25 cellular contexts compared by ENCODE assay signal in genomic region chr20:45843506-45843905, GRCh38. TPM values are rescaled to one million over a fixed set of nuclear protein-coding genes. Genes with fewer than 3 reads are reported as not detected.
DNase-seq lines count a peak whose midpoint lies in the region; ATAC-seq, FAIRE-seq and TF ChIP-seq lines count a peak whose summit lies in the region.
"Had no signal": no experiment of that assay in that cellular context is flagged by ENCODE, and none has a peak within 500 bp of the region (broad histone marks: within the 10 kb centered on the region; RNA-seq: fewer than 3 reads in every experiment).

No MANE protein-coding gene starts in this region.

- BruUV-seq in GM12878 (replicated peaks; lab: Mats Ljungman, UMichigan), result no TSS peak
- no TSS peak for BruUV-seq in PC-3 (replicated peaks; lab: Mats Ljungman, UMichigan)

- TF ChIP-seq RAD21 in GM12878 (IDR thresholded peaks at IDR 0.05; ENCODE audit: insufficient read depth, low read depth, low read length), result no peak

- H3K9ac ChIP-seq in GM12878 (ENCODE audit: control insufficient read depth, insufficient read depth, low read length) (no peak overlapping the region), stomach smooth muscle (ENCODE audit: low read length in 2 of 2) (no peak overlapping the region), PC-3 (ENCODE audit: low read length) (no peak overlapping the region)
- H3K9ac ChIP-seq: BLaER1 had no signal

- RAD21 ChIA-PET in GM12878 (lab: Charles Lee; ENCODE audit: unreplicated experiment), result no interaction called here

- no peak overlapping the region for H3K4me3 ChIP-seq in GM12878
- H3K4me3 ChIP-seq in stomach smooth muscle (ENCODE audit: low read length in 2 of 2), result no peak overlapping the region
- H3K4me3 ChIP-seq in PC-3 (ENCODE audit: low read length), result no peak overlapping the region
- H3K4me3 ChIP-seq: A549, BLaER1, GM23338, PC-9 had no signal

- no peak overlapping the region for H3K4me2 ChIP-seq in GM12878 (ENCODE audit: control insufficient read depth, insufficient read depth)
- H3K4me2 ChIP-seq in PC-3 (ENCODE audit: low read length), result no peak overlapping the region
- H3K4me2 ChIP-seq: A549, GM23338, PC-9 had no signal

- H2AFZ ChIP-seq in GM12878 (ENCODE audit: control insufficient read depth, low read depth, low read length), result no peak overlapping the region
- H2AFZ ChIP-seq in PC-3 (ENCODE audit: low read length), result no peak overlapping the region
- H2AFZ ChIP-seq: GM23338, PC-9 had no signal

- DNase-seq in HTR-8/SVneo (ENCODE audit: insufficient read length, low spot score), result no peak
- no peak for DNase-seq in GM12878 (ENCODE audit: low read depth, low spot score)
- DNase-seq in nephron progenitor cell, result no peak
- no peak for DNase-seq in NCI-H1048 (lab: John Stamatoyannopoulos, UW)
- no peak for DNase-seq in SHP77 treated with DMSO at 0.1 percent for 48 hours (lab: John Stamatoyannopoulos, UW)
- no peak for DNase-seq in PC-3
- DNase-seq: CD4-positive, alpha-beta memory T cell; DMS53; EL; Karpas-422; NCI-H1092; NCI-H1436 treated with DMSO at 0.1 percent for 48 hours; NCI-H2029; NCI-H2171; NCI-H526; PC-9 had no signal

- H3F3A ChIP-seq in PC-3 (ENCODE audit: low read length, unreplicated experiment), result no peaks in the 10 kb centered on the region

- CTCF ChIA-PET in GM12878 (lab: Yijun Ruan, JAX), result interaction anchor here (3.8 kb wide), 1 partner anchor 127 kb away, joined by 18 read pairs; no protein-coding TSS in a partner anchor
- CTCF ChIA-PET in PC-3 (lab: Charles Lee), result no interaction called here

- H3K27me3 ChIP-seq in GM12878 (replicated peaks in 1 of 2; ENCODE audit: control insufficient read depth in 2 of 2, insufficient read depth in 2 of 2, low read length in 1 of 2) (no peaks in the 10 kb centered on the region), stomach smooth muscle (ENCODE audit: control insufficient read depth in 1 of 2, insufficient read depth in 2 of 2, low read length in 2 of 2) (no peaks in the 10 kb centered on the region), PC-3 (ENCODE audit: low read length) (no peaks in the 10 kb centered on the region)
- H3K27me3 ChIP-seq: BLaER1 had no signal

- H3K27me3 Mint-ChIP-seq in nephron progenitor cell (ENCODE audit: low read depth, poor library complexity), result no peaks in the 10 kb centered on the region
- H3K27me3 Mint-ChIP-seq: CD4-positive, alpha-beta memory T cell; IgD-negative memory B cell had no signal

- no peak for TF ChIP-seq EP300 in GM12878 (IDR thresholded peaks at IDR 0.05; ENCODE audit: borderline replicate concordance in 1 of 2, control insufficient read depth in 1 of 2, low read depth in 2 of 2, low read length in 2 of 2)

- H3K36me3 ChIP-seq in GM12878 (ENCODE audit: control insufficient read depth in 2 of 2, insufficient read depth in 2 of 2, low read length in 1 of 2) (peaks cover 5 to 12% of the 10 kb centered on the region in 2 experiments), stomach smooth muscle (ENCODE audit: control insufficient read depth in 2 of 2, insufficient read depth in 2 of 2, low read length in 2 of 2) (peaks cover 33 to 48% of the 10 kb centered on the region in 2 donors), PC-3 (ENCODE audit: low read depth, low read length) (peaks cover 33% of the 10 kb centered on the region)

- H3K9me2 ChIP-seq in PC-3 (replicated peaks; ENCODE audit: low read length), result no peaks in the 10 kb centered on the region

- no peaks in the 10 kb centered on the region for H3K79me2 ChIP-seq in GM12878 (ENCODE audit: control insufficient read depth, insufficient read depth, low read length)
- H3K79me2 ChIP-seq in PC-3 (ENCODE audit: low read length), result no peaks in the 10 kb centered on the region

- ATAC-seq in GM12878 (no peak), GM19328 (IDR thresholded peaks at IDR 0.05; ENCODE audit: unreplicated experiment) (no peak), PC-3 (no peak)
- ATAC-seq: A549, GM23338 had no signal

- FAIRE-seq in HTR-8/SVneo (lab: Jason Lieb, UNC) (peak; percentile 75), GM12878 (lab: Jason Lieb, UNC) (no peak)
- FAIRE-seq: A549, GM12891, GM19239 had no signal

- H3K36me3 Mint-ChIP-seq in nephron progenitor cell (ENCODE audit: low read depth), result peaks cover 28% of the 10 kb centered on the region
- H3K36me3 Mint-ChIP-seq: IgD-negative memory B cell had no signal

- H3K4me1 Mint-ChIP-seq in nephron progenitor cell, result peaks cover 12% of the 10 kb centered on the region
- H3K4me1 Mint-ChIP-seq: GM23338 had no signal

- SMC1A ChIA-PET in GM12878 (lab: Charles Lee; ENCODE audit: uncharacterized antibody, unreplicated experiment), result interaction anchor here (1.7 kb wide), 1 partner anchor 9 kb away, joined by 4 read pairs; no protein-coding TSS in a partner anchor

- no peak overlapping the region for H3K4me3 Mint-ChIP-seq in nephron progenitor cell
- H3K4me3 Mint-ChIP-seq: CD4-positive, alpha-beta memory T cell; GM23338 had no signal

- H3K27ac Mint-ChIP-seq in nephron progenitor cell, result peak overlapping the region; percentile 32
- H3K27ac Mint-ChIP-seq: GM23338, IgD-negative memory B cell had no signal

- no peaks in the 10 kb centered on the region for H3K9me3 ChIP-seq in GM12878 (replicated peaks; ENCODE audit: control insufficient read depth, insufficient read depth, low read length)
- no peaks in the 10 kb centered on the region for H3K9me3 ChIP-seq in stomach smooth muscle (ENCODE audit: control insufficient read depth in 2 of 2, low read length in 2 of 2)
- H3K9me3 ChIP-seq in PC-3 (ENCODE audit: low read length), result no peaks in the 10 kb centered on the region
- H3K9me3 ChIP-seq: A549, BLaER1 had no signal

- 96% methylated on average over 14 of the region's 14 CpGs for WGBS in GM12878 (ENCODE audit: insufficient coverage, insufficient replicate concordance, low lambda C conversion rate, missing lambda C conversion rate)

- POLR2A ChIA-PET in GM12878 (lab: Charles Lee), result interaction anchor here (1.3 kb wide), 1 partner anchor 38 kb away, joined by 3 read pairs; the partner anchor contains the start of gene ZSWIM1
- POLR2A ChIA-PET in PC-3 (lab: Charles Lee; ENCODE audit: unreplicated experiment), result no interaction called here

- in situ Hi-C loops in GM12878 (cut with MboI), result no loop called here

- 0 out of 2 replicates have a peak, but pooled peaks have one; percentile 16 for TF ChIP-seq POLR2A in GM12878 (IDR thresholded peaks at IDR 0.05; ENCODE audit: low read depth, low read length)

- TF ChIP-seq CTCF in GM12878 (IDR thresholded peaks at IDR 0.05 in 2 of 3, conservative IDR thresholded peaks at IDR 0.05 in 1 of 3; ENCODE audit: control insufficient read depth in 2 of 3, extremely low read depth in 1 of 3, insufficient read depth in 1 of 3, low read depth in 3 of 3, low read length in 3 of 3), result no peak
- TF ChIP-seq CTCF in nephron progenitor cell (IDR thresholded peaks at IDR 0.05), result no peak
- no peak for TF ChIP-seq CTCF in PC-3 (conservative IDR thresholded peaks at IDR 0.05; ENCODE audit: low read depth, low read length)

- H4K20me1 ChIP-seq in GM12878 (ENCODE audit: control insufficient read depth, insufficient read depth), result no peaks in the 10 kb centered on the region
- H4K20me1 ChIP-seq in PC-3 (ENCODE audit: low read length), result no peaks in the 10 kb centered on the region
- H4K20me1 ChIP-seq: BLaER1 had no signal

- H3K27ac ChIP-seq in GM12878 (ENCODE audit: control insufficient read depth, insufficient read depth), result no peak overlapping the region
- H3K27ac ChIP-seq in stomach smooth muscle (ENCODE audit: low read length), result peak overlapping the region; percentile 53
- H3K27ac ChIP-seq in PC-3 (ENCODE audit: low read length), result no peak overlapping the region
- H3K27ac ChIP-seq: A549, BLaER1, PC-9 had no signal

- peaks cover 14% of the 10 kb centered on the region for H3K4me1 ChIP-seq in GM12878 (ENCODE audit: control insufficient read depth, insufficient read depth, low read length)
- H3K4me1 ChIP-seq in stomach smooth muscle (ENCODE audit: control insufficient read depth, insufficient read depth, low read length), result peaks cover 19% of the 10 kb centered on the region
- no peaks in the 10 kb centered on the region for H3K4me1 ChIP-seq in PC-3 (ENCODE audit: insufficient read depth, low read length)
- H3K4me1 ChIP-seq: A549 had no signal

- no peaks in the 10 kb centered on the region for H3K9me3 Mint-ChIP-seq in nephron progenitor cell
- H3K9me3 Mint-ChIP-seq: CD4-positive, alpha-beta memory T cell; GM23338; IgD-negative memory B cell had no signal

- intact Hi-C loops in GM12878 (cut with micrococcal nuclease; ENCODE audit: unreplicated experiment) (no loop called here), PC-3 (cut with micrococcal nuclease) (no loop called here)

RNA-seq across cellular contexts. Expression of gene SNX21, which starts 9.9 kb away (rescaled TPM):
- 2.3 and 5.2 TPM in 2 replicates for total RNA-seq in GM12878 (2013; cell fraction: nucleolus; rRNA removed)
- 0.76 and 0.79 TPM in 2 replicates for total RNA-seq in GM12878 (2014; rRNA removed)
- 0.22 and 0.23 TPM in 2 replicates for total RNA-seq in GM12878 (2014; rRNA removed; fragmentation: Illumina TruSeq; extraction: Trizol)
- 0.77 and 1.2 TPM in 2 replicates for total RNA-seq in GM12878 (2021)
- 0.41 TPM for polyA plus RNA-seq in GM12878 (2011; ENCODE audit: low read depth)
- polyA plus RNA-seq in GM12878 (2011; rRNA removed), result 0.27 and 0.41 TPM in 2 replicates
- polyA plus RNA-seq in GM12878 (2011; cell fraction: cytosol; rRNA removed), result 0.76 and 0.97 TPM in 2 replicates
- 0.49 and 0.92 TPM in 2 replicates for polyA plus RNA-seq in GM12878 (2011; cell fraction: nucleus; rRNA removed)
- polyA plus RNA-seq in GM12878 (2012), result 1.1 and 1.9 TPM in 2 replicates
- 0.10 and 0.27 TPM in 2 replicates for polyA plus RNA-seq in GM12878 (2014; fragmentation: Illumina TruSeq; extraction: Trizol)
- polyA plus RNA-seq in GM12878 (2014; fragmentation: Nextera tagmentation; extraction: Ambion mirVana), result under 1 TPM; 0.34 to 0.37 TPM
- polyA plus RNA-seq in GM12878 (2014; rRNA removed), result 1.1 and 1.3 TPM in 2 replicates
- 1 to 10 TPM in 1 of 2 experiments, under 1 TPM in 1; 0.74 to 1.4 TPM for polyA plus RNA-seq in GM12878 (2016; fragmentation: Nextera tagmentation; extraction: Ambion mirVana)
- polyA minus RNA-seq in GM12878 (2011; rRNA and poly(A)+ RNA removed), result 0.15 and 0.52 TPM in 2 replicates
- polyA minus RNA-seq in GM12878 (2011; cell fraction: cytosol; rRNA and poly(A)+ RNA removed), result not detected in 2 replicates
- polyA minus RNA-seq in GM12878 (2011; cell fraction: nucleus; rRNA and poly(A)+ RNA removed), result 0.85 and 1.4 TPM in 2 replicates
- total RNA-seq in PC-3 (2014; rRNA removed), result 90.1 and 108 TPM in 2 replicates

RNA-seq across cellular contexts. Expression of gene ACOT8, which starts 13.7 kb away (rescaled TPM):
- total RNA-seq in GM12878 (2013; cell fraction: nucleolus; rRNA removed), result 43.6 and 48.2 TPM in 2 replicates
- total RNA-seq in GM12878 (2014; rRNA removed), result 45.0 and 47.9 TPM in 2 replicates
- total RNA-seq in GM12878 (2014; rRNA removed; fragmentation: Illumina TruSeq; extraction: Trizol), result 15.2 and 16.5 TPM in 2 replicates
- total RNA-seq in GM12878 (2021), result 24.9 and 27.3 TPM in 2 replicates
- polyA plus RNA-seq in GM12878 (2011; ENCODE audit: low read depth), result 12.5 TPM
- polyA plus RNA-seq in GM12878 (2011; rRNA removed), result 22.9 and 39.3 TPM in 2 replicates
- 75.7 and 85.6 TPM in 2 replicates for polyA plus RNA-seq in GM12878 (2011; cell fraction: cytosol; rRNA removed)
- polyA plus RNA-seq in GM12878 (2011; cell fraction: nucleus; rRNA removed), result 67.1 and 69.3 TPM in 2 replicates
- 22.6 and 23.4 TPM in 2 replicates for polyA plus RNA-seq in GM12878 (2012)
- polyA plus RNA-seq in GM12878 (2014; fragmentation: Illumina TruSeq; extraction: Trizol), result 9.5 and 15.9 TPM in 2 replicates
- polyA plus RNA-seq in GM12878 (2014; fragmentation: Nextera tagmentation; extraction: Ambion mirVana), result 10 to 100 TPM in 1 of 2 experiments, 1 to 10 TPM in 1; 5.1 to 10.1 TPM
- 42.0 and 45.3 TPM in 2 replicates for polyA plus RNA-seq in GM12878 (2014; rRNA removed)
- polyA plus RNA-seq in GM12878 (2016; fragmentation: Nextera tagmentation; extraction: Ambion mirVana), result 10 to 100 TPM; 36.3 to 47.5 TPM
- 19.8 and 46.3 TPM in 2 replicates for polyA minus RNA-seq in GM12878 (2011; rRNA and poly(A)+ RNA removed)
- 6.8 and 13.9 TPM in 2 replicates for polyA minus RNA-seq in GM12878 (2011; cell fraction: cytosol; rRNA and poly(A)+ RNA removed)
- 21.6 and 34.5 TPM in 2 replicates for polyA minus RNA-seq in GM12878 (2011; cell fraction: nucleus; rRNA and poly(A)+ RNA removed)
- total RNA-seq in PC-3 (2014; rRNA removed), result 57.4 and 58.8 TPM in 2 replicates

RNA-seq across cellular contexts. Expression of gene ZSWIM3, which starts 13.9 kb away (rescaled TPM):
- total RNA-seq in GM12878 (2013; cell fraction: nucleolus; rRNA removed), result 6.8 and 7.8 TPM in 2 replicates
- 4.6 and 5.7 TPM in 2 replicates for total RNA-seq in GM12878 (2014; rRNA removed)
- 4.3 and 4.9 TPM in 2 replicates for total RNA-seq in GM12878 (2014; rRNA removed; fragmentation: Illumina TruSeq; extraction: Trizol)
- 4.1 and 4.5 TPM in 2 replicates for total RNA-seq in GM12878 (2021)
- 1.2 TPM for polyA plus RNA-seq in GM12878 (2011; ENCODE audit: low read depth)
- polyA plus RNA-seq in GM12878 (2011; rRNA removed), result 4.3 and 5.1 TPM in 2 replicates
- 5.1 and 5.5 TPM in 2 replicates for polyA plus RNA-seq in GM12878 (2011; cell fraction: cytosol; rRNA removed)
- polyA plus RNA-seq in GM12878 (2011; cell fraction: nucleus; rRNA removed), result 3.6 and 3.7 TPM in 2 replicates
- 1.1 and 3.4 TPM in 2 replicates for polyA plus RNA-seq in GM12878 (2012)
- polyA plus RNA-seq in GM12878 (2014; fragmentation: Illumina TruSeq; extraction: Trizol), result 3.2 and 4.7 TPM in 2 replicates
- polyA plus RNA-seq in GM12878 (2014; fragmentation: Nextera tagmentation; extraction: Ambion mirVana), result 1 to 10 TPM; 1.6 to 2.0 TPM
- 4.1 and 4.6 TPM in 2 replicates for polyA plus RNA-seq in GM12878 (2014; rRNA removed)
- polyA plus RNA-seq in GM12878 (2016; fragmentation: Nextera tagmentation; extraction: Ambion mirVana), result 1 to 10 TPM; 3.5 to 3.6 TPM
- 11.8 and 13.4 TPM in 2 replicates for polyA minus RNA-seq in GM12878 (2011; rRNA and poly(A)+ RNA removed)
- polyA minus RNA-seq in GM12878 (2011; cell fraction: cytosol; rRNA and poly(A)+ RNA removed), result 2.6 and 2.8 TPM in 2 replicates
- 1.8 and 3.3 TPM in 2 replicates for polyA minus RNA-seq in GM12878 (2011; cell fraction: nucleus; rRNA and poly(A)+ RNA removed)
- total RNA-seq in PC-3 (2014; rRNA removed), result 2.1 and 4.2 TPM in 2 replicates

RNA-seq across cellular contexts. Expression of gene TNNC2, which starts 16.4 kb away (rescaled TPM):
- total RNA-seq in GM12878 (2013; cell fraction: nucleolus; rRNA removed), result not detected in 2 replicates
- total RNA-seq in GM12878 (2014; rRNA removed) (not detected in 2 replicates), GM12878 (2014; rRNA removed; fragmentation: Illumina TruSeq; extraction: Trizol) (not detected in 2 replicates), GM12878 (2021) (not detected in 2 replicates), PC-3 (2014; rRNA removed) (not detected in 2 replicates)
- not detected for polyA plus RNA-seq in GM12878 (2011; ENCODE audit: low read depth)
- polyA plus RNA-seq in GM12878 (2011; rRNA removed) (not detected in 2 replicates), GM12878 (2014; fragmentation: Illumina TruSeq; extraction: Trizol) (not detected in 2 replicates), GM12878 (2014; fragmentation: Nextera tagmentation; extraction: Ambion mirVana) (not detected), GM12878 (2014; rRNA removed) (not detected in 2 replicates), GM12878 (2016; fragmentation: Nextera tagmentation; extraction: Ambion mirVana) (under 1 TPM in 1 of 2 experiments, not detected in 1; 0.37 TPM)
- polyA plus RNA-seq in GM12878 (2011; cell fraction: cytosol; rRNA removed), result 0.09 and 0.15 TPM in 2 replicates
- not detected in 2 replicates for polyA plus RNA-seq in GM12878 (2011; cell fraction: nucleus; rRNA removed)
- 0.31 TPM in 1 of 2 replicates, not detected in the other for polyA plus RNA-seq in GM12878 (2012)
- not detected in 2 replicates for polyA minus RNA-seq in GM12878 (2011; rRNA and poly(A)+ RNA removed)
- not detected in 2 replicates for polyA minus RNA-seq in GM12878 (2011; cell fraction: cytosol; rRNA and poly(A)+ RNA removed)
- not detected in 2 replicates for polyA minus RNA-seq in GM12878 (2011; cell fraction: nucleus; rRNA and poly(A)+ RNA removed)
- total RNA-seq: CD4-positive, alpha-beta memory T cell; MCF 10A; PC-9 had no signal

RNA-seq across cellular contexts. Expression of gene UBE2C, which starts 31.1 kb away (rescaled TPM):
- total RNA-seq in GM12878 (2013; cell fraction: nucleolus; rRNA removed), result 3.5 and 5.6 TPM in 2 replicates
- total RNA-seq in GM12878 (2014; rRNA removed), result 174 and 186 TPM in 2 replicates
- 115 and 117 TPM in 2 replicates for total RNA-seq in GM12878 (2014; rRNA removed; fragmentation: Illumina TruSeq; extraction: Trizol)
- 133 and 141 TPM in 2 replicates for total RNA-seq in GM12878 (2021)
- 135 TPM for polyA plus RNA-seq in GM12878 (2011; ENCODE audit: low read depth)
- 139 and 175 TPM in 2 replicates for polyA plus RNA-seq in GM12878 (2011; rRNA removed)
- 226 and 261 TPM in 2 replicates for polyA plus RNA-seq in GM12878 (2011; cell fraction: cytosol; rRNA removed)
- polyA plus RNA-seq in GM12878 (2011; cell fraction: nucleus; rRNA removed), result 90.0 and 96.1 TPM in 2 replicates
- 100 and 106 TPM in 2 replicates for polyA plus RNA-seq in GM12878 (2012)
- polyA plus RNA-seq in GM12878 (2014; fragmentation: Illumina TruSeq; extraction: Trizol), result 163 and 178 TPM in 2 replicates
- 100 to 1,000 TPM in 1 of 2 experiments, 10 to 100 TPM in 1; 86.2 to 140 TPM for polyA plus RNA-seq in GM12878 (2014; fragmentation: Nextera tagmentation; extraction: Ambion mirVana)
- polyA plus RNA-seq in GM12878 (2014; rRNA removed), result 229 and 243 TPM in 2 replicates
- 100 to 1,000 TPM; 396 to 412 TPM for polyA plus RNA-seq in GM12878 (2016; fragmentation: Nextera tagmentation; extraction: Ambion mirVana)
- polyA minus RNA-seq in GM12878 (2011; rRNA and poly(A)+ RNA removed), result 59.9 and 79.5 TPM in 2 replicates
- 56.4 and 68.8 TPM in 2 replicates for polyA minus RNA-seq in GM12878 (2011; cell fraction: cytosol; rRNA and poly(A)+ RNA removed)
- polyA minus RNA-seq in GM12878 (2011; cell fraction: nucleus; rRNA and poly(A)+ RNA removed), result 20.3 and 24.9 TPM in 2 replicates
- 251 and 304 TPM in 2 replicates for total RNA-seq in PC-3 (2014; rRNA removed)

Comparison
In these comparisons a context has a peak if more than half of its experiments do, and no peak if none do; other contexts are left out.
1. RNA of gene SNX21, which starts 9.9 kb away (total RNA-seq): 90.1 to 108 TPM in PC-3; 0.22 to 5.2 TPM in GM12878; every median in the first group is over 10 times any median in the second.